In the genomic region with DNA sequence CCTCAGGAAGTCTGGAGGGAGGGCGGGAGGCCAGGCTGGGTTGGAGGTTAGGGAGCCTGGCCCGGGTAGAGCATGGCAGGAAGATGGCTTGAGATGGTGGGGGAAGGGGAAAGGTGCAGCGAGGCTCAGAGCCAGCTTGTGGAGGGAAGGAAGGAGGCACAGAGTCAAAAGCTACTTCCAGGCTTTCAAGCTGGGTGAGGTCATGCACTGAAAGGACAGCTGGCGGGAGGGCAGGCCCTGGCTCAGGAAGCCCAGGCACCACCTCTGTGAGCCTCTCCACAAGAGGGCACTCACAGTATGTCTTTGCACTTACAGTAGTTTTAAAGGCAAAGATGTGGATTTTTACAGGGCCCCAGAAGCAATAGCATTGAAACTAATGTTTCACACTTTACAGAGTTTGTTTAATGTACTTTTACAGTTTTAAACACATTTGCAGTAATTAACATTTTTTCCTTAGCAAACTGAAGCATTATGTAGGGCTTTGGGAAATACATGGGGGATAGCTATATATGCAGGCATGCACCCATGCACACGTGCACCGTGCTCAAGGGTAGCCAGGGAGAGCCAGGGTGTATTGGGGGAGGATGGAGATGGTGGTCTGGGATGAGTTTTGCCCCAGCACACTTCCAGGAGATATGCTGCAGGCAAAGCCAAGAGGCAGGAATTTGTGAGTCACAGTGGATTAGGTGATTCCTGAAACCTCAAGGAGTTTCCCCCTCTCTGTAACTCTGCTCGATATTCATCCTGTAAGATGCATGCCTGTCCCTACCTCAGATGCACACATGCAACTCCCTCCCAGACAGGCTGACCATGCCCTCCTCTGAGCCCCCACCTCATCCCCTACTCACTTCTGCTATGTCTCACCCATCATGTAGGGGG, we compare ENCODE assay signal across 8 cellular contexts. TPM values are rescaled to one million over a fixed set of nuclear protein-coding genes. Genes with fewer than 3 reads are reported as not detected.
A peak's percentile ranks its signal among the peaks of the same experiment; 100 is the strongest.
DNase-seq lines count a peak whose midpoint lies in the region; ATAC-seq and TF ChIP-seq lines count a peak whose summit lies in the region.

No MANE protein-coding gene starts in this region.

- peaks cover 2% of the 10 kb centered on the region for H3K27me3 Mint-ChIP-seq in activated CD4-positive, alpha-beta T cell treated with anti-CD3 and anti-CD28 coated beads, Interleukin-2, amount 10 ng/mL, durations not matched to agents 7 days and 5 days

- TF ChIP-seq CTCF in GM20000 (IDR thresholded peaks at IDR 0.05; ENCODE audit: extremely low read depth, missing control alignments) = peak; percentile 36
- peak; percentile 82 for TF ChIP-seq CTCF in lower lobe of right lung (IDR thresholded peaks at IDR 0.05)

- intact Hi-C loops in lower lobe of right lung (cut with DNase I) = no loop called here

- peaks cover 16% of the 10 kb centered on the region for H3K4me1 Mint-ChIP-seq in activated CD4-positive, alpha-beta T cell treated with anti-CD3 and anti-CD28 coated beads, Interleukin-2, amount 10 ng/mL, durations not matched to agents 7 days and 5 days

- no peaks in the 10 kb centered on the region for H3K9me3 Mint-ChIP-seq in activated CD4-positive, alpha-beta T cell treated with anti-CD3 and anti-CD28 coated beads, Interleukin-2, amount 10 ng/mL, durations not matched to agents 7 days and 5 days

- H3K4me3 Mint-ChIP-seq in activated CD4-positive, alpha-beta T cell treated with anti-CD3 and anti-CD28 coated beads, Interleukin-2, amount 10 ng/mL, durations not matched to agents 7 days and 5 days = no peak overlapping the region

- no peaks in the 10 kb centered on the region for H3K36me3 Mint-ChIP-seq in activated CD4-positive, alpha-beta T cell treated with anti-CD3 and anti-CD28 coated beads, Interleukin-2, amount 10 ng/mL, durations not matched to agents 7 days and 5 days (ENCODE audit: low read depth)

- peaks cover 22% of the 10 kb centered on the region for H3K4me1 ChIP-seq in lower lobe of right lung

- peak overlapping the region; percentile 49 for H3K27ac ChIP-seq in lower lobe of right lung

- POLR2A ChIA-PET in activated CD4-positive, alpha-beta T cell treated with anti-CD3 and anti-CD28 coated beads, Interleukin-2, amount 10 ng/mL, durations not matched to agents 7 days and 5 days (lab: Charles Lee) = no interaction called here

- no peaks in the 10 kb centered on the region for H3K9me3 ChIP-seq in lower lobe of right lung

- peak; percentile 84 to 89 for DNase-seq in AML-193 (lab: John Stamatoyannopoulos, UW)
- peak; percentile 78 for DNase-seq in GM20000 (ENCODE audit: low spot score)
- peak; percentile 73 for DNase-seq in NCI-H510A (lab: John Stamatoyannopoulos, UW)
- peak; percentile 78 for DNase-seq in activated CD4-positive, alpha-beta T cell treated with anti-CD3 and anti-CD28 coated beads, Interleukin-2, amount 10 ng/mL, durations not matched to agents 7 days and 5 days
- DNase-seq in effector CD4-positive, alpha-beta T cell = peak; percentile 54
- DNase-seq in lower lobe of right lung = peak; percentile 90
- peak; percentile 11 to 70 (median 46) for DNase-seq in stimulated activated naive CD4-positive, alpha-beta T cell (lab: John Stamatoyannopoulos, UW)

- CTCF ChIA-PET in activated CD4-positive, alpha-beta T cell treated with anti-CD3 and anti-CD28 coated beads, Interleukin-2, amount 10 ng/mL, durations not matched to agents 7 days and 5 days (lab: Charles Lee) = interaction anchor here (0.7 to 21.0 kb wide), 19 partner anchors 9 to 128 kb away, joined by 3 to 222 read pairs (median 3); a partner anchor contains a TSS

- peak overlapping the region; percentile 60 for H3K27ac Mint-ChIP-seq in activated CD4-positive, alpha-beta T cell treated with anti-CD3 and anti-CD28 coated beads, Interleukin-2, amount 10 ng/mL, durations not matched to agents 7 days and 5 days

- no peak overlapping the region for H3K4me3 ChIP-seq in lower lobe of right lung

- H3K36me3 ChIP-seq in lower lobe of right lung = no peaks in the 10 kb centered on the region

- no peaks in the 10 kb centered on the region for H3K27me3 ChIP-seq in lower lobe of right lung (ENCODE audit: low read depth)

- peak; percentile 95 to 96 for ATAC-seq in lower lobe of right lung
- ATAC-seq in HG02588 (IDR thresholded peaks at IDR 0.05; ENCODE audit: unreplicated experiment) = no peak

RNA-seq across cellular contexts. Expression of a gene that starts 6.1 kb away (rescaled TPM):
- 10 to 100 TPM; 40.2 to 45.0 TPM for total RNA-seq in activated CD4-positive, alpha-beta T cell treated with anti-CD3 and anti-CD28 coated beads, Interleukin-2, amount 10 ng/mL, durations not matched to agents 7 days and 5 days
- 121 TPM for total RNA-seq in lower lobe of right lung

RNA-seq across cellular contexts. Expression of a gene that starts 11.4 kb away (rescaled TPM):
- not detected for total RNA-seq in activated CD4-positive, alpha-beta T cell treated with anti-CD3 and anti-CD28 coated beads, Interleukin-2, amount 10 ng/mL, durations not matched to agents 7 days and 5 days
- not detected for total RNA-seq in lower lobe of right lung

RNA-seq across cellular contexts. Expression of a gene that starts 11.5 kb away (rescaled TPM):
- total RNA-seq in activated CD4-positive, alpha-beta T cell treated with anti-CD3 and anti-CD28 coated beads, Interleukin-2, amount 10 ng/mL, durations not matched to agents 7 days and 5 days = under 1 TPM; 0.50 to 0.73 TPM
- 1.4 TPM for total RNA-seq in lower lobe of right lung

RNA-seq across cellular contexts. Expression of a gene that starts 18.5 kb away (rescaled TPM):
- 1 to 10 TPM; 8.2 to 8.3 TPM for total RNA-seq in activated CD4-positive, alpha-beta T cell treated with anti-CD3 and anti-CD28 coated beads, Interleukin-2, amount 10 ng/mL, durations not matched to agents 7 days and 5 days
- total RNA-seq in lower lobe of right lung = 7.4 TPM

RNA-seq across cellular contexts. Expression of a gene that starts 33.6 kb away (rescaled TPM):
- 1 to 10 TPM; 2.3 to 2.7 TPM for total RNA-seq in activated CD4-positive, alpha-beta T cell treated with anti-CD3 and anti-CD28 coated beads, Interleukin-2, amount 10 ng/mL, durations not matched to agents 7 days and 5 days
- total RNA-seq in lower lobe of right lung = 1.0 TPM
